Comparison of ENCODE assay signal across 15 cellular contexts in the genomic region with DNA sequence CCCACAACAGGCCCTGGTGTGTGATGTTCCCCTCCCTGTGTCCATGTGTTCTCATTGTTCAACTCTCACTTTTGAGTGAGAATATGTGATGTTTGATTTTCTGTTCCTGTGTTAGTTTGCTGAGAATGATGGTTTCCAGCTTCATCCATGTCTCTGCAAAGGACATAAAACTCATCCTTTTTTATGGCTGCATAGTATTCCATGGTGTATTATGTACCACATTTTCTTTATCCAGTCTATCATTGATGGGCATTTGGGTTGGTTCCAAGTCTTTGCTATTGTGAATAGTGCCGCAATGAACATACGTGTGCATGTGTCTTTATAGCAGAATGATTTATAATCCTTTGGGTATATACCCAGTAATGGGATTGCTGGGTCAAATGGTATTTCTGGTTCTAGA. TPM values are rescaled to one million over a fixed set of nuclear protein-coding genes. Genes with fewer than 3 reads are reported as not detected.
"Had no signal": no experiment of that assay in that cellular context is flagged by ENCODE, and none has a peak within 500 bp of the region (broad histone marks: within the 10 kb centered on the region; RNA-seq: fewer than 3 reads in every experiment).

No MANE protein-coding gene starts in this region.

RNA-seq across cellular contexts. Expression of a gene that starts 59.4 kb away (rescaled TPM):
- total RNA-seq: activated naive CD4-positive, alpha-beta T cell treated with anti-CD3 and anti-CD28 coated beads for 36 hours; activated naive CD8-positive, alpha-beta T cell treated with anti-CD3 and anti-CD28 coated beads for 36 hours; activated naive CD8-positive, alpha-beta T cell treated with anti-CD3 and anti-CD28 coated beads, Interleukin-2, amount 10 ng/mL, durations not matched to agents 7 days and 5 days; activated T-cell treated with anti-CD3 and anti-CD28 coated beads, Interleukin-2, amount 50 U/mL, for 4 hours; activated T-cell treated with anti-CD3 and anti-CD28 coated beads, Interleukin-2, amount 50 U/mL, for 72 hours; activated T-helper 1 cell treated with anti-CD3 and anti-CD28 coated beads, Interleukin-12 subunit alpha, Interleukin-12 subunit beta, Interleukin-2, Interleukin-4 antibody, amounts not matched to agents 30 ng/mL and 10 ng/mL and 1 ng/mL, durations not matched to agents 14 hours and 24 hours and 36 hours; activated T-helper 17 cell treated with anti-CD3 and anti-CD28 coated beads, Interleukin-2, amount 50 U/mL, for 72 hours; activated T-helper 2 cell treated with anti-CD3 and anti-CD28 coated beads, Interferon-gamma antibody, Interleukin-2, Interleukin-4, amounts not matched to agents 10 μg/mL and 5 μg/mL and 100 μg/mL, durations not matched to agents 14 hours and 24 hours and 36 hours; ascending aorta; astrocyte; cardiac muscle cell; cardiac septum; cerebellum; chondrocyte had no signal
- polyA plus RNA-seq: aorta had no signal
